ENCODE assay signal across 19 cellular contexts in the genomic region with DNA sequence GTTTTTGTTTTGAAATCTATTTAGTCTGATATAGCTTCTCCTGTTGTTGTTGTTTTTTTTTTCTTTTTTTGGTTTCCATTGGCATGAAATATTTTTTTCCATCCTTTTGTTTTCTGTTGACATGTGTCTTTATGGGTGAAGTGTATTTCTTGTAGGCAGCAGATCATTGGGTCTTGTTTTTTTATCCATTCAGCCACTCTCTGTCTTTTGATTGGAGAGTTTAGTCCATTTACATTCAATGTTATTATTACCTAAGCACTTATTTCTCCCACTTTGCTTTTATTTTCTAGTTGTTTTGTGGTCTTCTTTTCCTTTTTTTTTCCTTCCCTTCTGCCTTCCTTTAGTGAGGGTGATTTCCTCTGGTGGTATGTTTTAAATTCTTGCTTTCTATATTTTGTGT.
DNase-seq lines count a peak whose midpoint lies in the region; ATAC-seq, FAIRE-seq and TF ChIP-seq lines count a peak whose summit lies in the region.
"Had no signal": no experiment of that assay in that cellular context is flagged by ENCODE, and none has a peak within 500 bp of the region (broad histone marks: within the 10 kb centered on the region; RNA-seq: fewer than 3 reads in every experiment).

No MANE protein-coding gene starts in this region.

- no peaks in the 10 kb centered on the region; the same call in 1 of the 2 replicates for H3K9me3 ChIP-seq in HEK293 (ENCODE audit: control insufficient read depth, insufficient read depth, low read depth, low read length)
- no peaks in the 10 kb centered on the region for H3K9me3 ChIP-seq in K562 (replicated peaks; ENCODE audit: control insufficient read depth, insufficient read depth, low read depth, low read length)
- H3K9me3 ChIP-seq in hepatocyte (ENCODE audit: low read depth) = no peaks in the 10 kb centered on the region
- H3K9me3 ChIP-seq: Caco-2 had no signal

- CTCF ChIA-PET in HEK293 (lab: Yijun Ruan, JAX) = interaction anchor here (0.7 kb wide), 1 partner anchor 211 kb away, joined by 3 read pairs; no protein-coding TSS in a partner anchor
- CTCF ChIA-PET in K562 (lab: Yijun Ruan, JAX; ENCODE audit: low intra/inter-chr PET ratio) = no interaction called here

- H3K9me2 ChIP-seq in hepatocyte (replicated peaks; ENCODE audit: insufficient read depth) = no peaks in the 10 kb centered on the region

- H3K4me1 ChIP-seq in HEK293 (ENCODE audit: control insufficient read depth, insufficient read depth, low read length) (no peaks in the 10 kb centered on the region), K562 (replicated peaks in 1 of 2; ENCODE audit: control insufficient read depth in 2 of 2, insufficient read depth in 2 of 2, low read length in 2 of 2) (no peaks in the 10 kb centered on the region), hepatocyte (ENCODE audit: insufficient read depth) (no peaks in the 10 kb centered on the region)
- H3K4me1 ChIP-seq: A549; BLaER1 treated with 17β-estradiol and CSF1 and Interleukin-3, amounts not matched to agents 10 nM and 100 nM; Caco-2 had no signal

- H2AFZ ChIP-seq in K562 (ENCODE audit: low read depth, low read length) (no peak overlapping the region), hepatocyte (no peak overlapping the region)

- H3K79me2 ChIP-seq in K562 (ENCODE audit: control insufficient read depth, insufficient read depth, low read length) (no peaks in the 10 kb centered on the region), hepatocyte (no peaks in the 10 kb centered on the region)

- H4K20me1 ChIP-seq in K562 (replicated peaks; ENCODE audit: control insufficient read depth, insufficient read depth, low read length) (no peaks in the 10 kb centered on the region), hepatocyte (ENCODE audit: insufficient read depth, poor library complexity, severe bottlenecking) (no peaks in the 10 kb centered on the region)
- H4K20me1 ChIP-seq: BLaER1 treated with 17β-estradiol and CSF1 and Interleukin-3, amounts not matched to agents 10 nM and 100 nM had no signal

- in situ Hi-C loops in K562 (cut with MboI) = no loop called here

- POLR2A ChIA-PET in HEK293 (lab: Yijun Ruan, JAX) (no interaction called here), K562 (lab: Yijun Ruan, JAX) (no interaction called here)

- DNase-seq in K562 (ENCODE audit: extremely low read depth in 1 of 4, low spot score in 3 of 4) (no peak), hepatocyte (ENCODE audit: low spot score) (no peak), NCI-H1436 (lab: John Stamatoyannopoulos, UW) (no peak)
- DNase-seq: 8988T; AML-193; Caco-2; Calu3; CD4-positive, alpha-beta T cell; CD8-positive, alpha-beta T cell; DMS79 treated with DMSO at 0.1 percent for 48 hours; GF-D8 had no signal

- H3K36me3 ChIP-seq in HEK293 (ENCODE audit: control insufficient read depth in 2 of 2, insufficient read depth in 1 of 2, low read length in 2 of 2) = no peaks in the 10 kb centered on the region
- H3K36me3 ChIP-seq in K562 (ENCODE audit: control insufficient read depth, insufficient read depth, low read length) = no peaks in the 10 kb centered on the region
- no peaks in the 10 kb centered on the region for H3K36me3 ChIP-seq in hepatocyte (replicated peaks; ENCODE audit: insufficient read depth, low read depth)
- H3K36me3 ChIP-seq: BLaER1 treated with 17β-estradiol and CSF1 and Interleukin-3, amounts not matched to agents 10 nM and 100 nM had no signal

- H3K9me1 ChIP-seq in K562 (ENCODE audit: control insufficient read depth, insufficient read depth, low read length) = no peaks in the 10 kb centered on the region

- H3K27me3 ChIP-seq in K562 (ENCODE audit: control insufficient read depth in 2 of 2, insufficient read depth in 2 of 2, low read length in 2 of 2) (no peaks in the 10 kb centered on the region), hepatocyte (no peaks in the 10 kb centered on the region)
- H3K27me3 ChIP-seq: BLaER1 treated with 17β-estradiol and CSF1 and Interleukin-3, amounts not matched to agents 10 nM and 100 nM had no signal

- no peak for TF ChIP-seq POLR2A in K562 (conservative IDR thresholded peaks at IDR 0.05)

- H3K4me2 ChIP-seq in K562 (ENCODE audit: insufficient read depth, low read length) (no peak overlapping the region), hepatocyte (no peak overlapping the region)
- H3K4me2 ChIP-seq: A549; BLaER1 treated with 17β-estradiol and CSF1 and Interleukin-3, amounts not matched to agents 10 nM and 100 nM had no signal

- intact Hi-C loops in K562 (cut with micrococcal nuclease) = no loop called here

- H3K4me3 ChIP-seq in HEK293 (ENCODE audit: low read depth, low read length) (no peak overlapping the region), K562 (no peak overlapping the region), hepatocyte (no peak overlapping the region)
- H3K4me3 ChIP-seq: A549; BLaER1 treated with 17β-estradiol and CSF1 and Interleukin-3, amounts not matched to agents 10 nM and 100 nM had no signal

- H3K27ac ChIP-seq in HEK293 (ENCODE audit: extremely low read depth, low read depth, low read length) = no peak overlapping the region
- H3K27ac ChIP-seq in K562 (ENCODE audit: extremely low read depth, low read depth, low read length) = no peak overlapping the region
- no peak overlapping the region for H3K27ac ChIP-seq in hepatocyte
- H3K27ac ChIP-seq: A549; BLaER1 treated with 17β-estradiol and CSF1 and Interleukin-3, amounts not matched to agents 10 nM and 100 nM; C4-2B had no signal

- ATAC-seq in K562 (no peak), GM19395 (IDR thresholded peaks at IDR 0.05; ENCODE audit: unreplicated experiment) (no peak)
- ATAC-seq: A549; CD8-positive, alpha-beta T cell had no signal

- no peak for TF ChIP-seq RAD21 in K562 (CRISPR knock-in tag; conservative IDR thresholded peaks at IDR 0.05 in 1 of 2, IDR thresholded peaks at IDR 0.05 in 1 of 2)

- FAIRE-seq in A204.1 (lab: Jason Lieb, UNC) (peak; percentile 62), K562 (lab: Jason Lieb, UNC) (no peak)
- FAIRE-seq: A549, G401.6, GM12891 had no signal

- no peak overlapping the region for H3K9ac ChIP-seq in K562 (ENCODE audit: insufficient read depth in 1 of 2, low read depth in 2 of 2, low read length in 2 of 2)
- H3K9ac ChIP-seq: BLaER1 treated with 17β-estradiol and CSF1 and Interleukin-3, amounts not matched to agents 10 nM and 100 nM had no signal

- BruUV-seq in K562 (replicated peaks; lab: Mats Ljungman, UMichigan) = no TSS peak

- TF ChIP-seq EP300 in K562 (IDR thresholded peaks at IDR 0.05; ENCODE audit: low read length) = no peak

- TF ChIP-seq CTCF in HEK293 (tag by site-specific recombination; IDR thresholded peaks at IDR 0.05) (no peak), K562 (IDR thresholded peaks at IDR 0.05 in 2 of 3, conservative IDR thresholded peaks at IDR 0.05 in 1 of 3; ENCODE audit: insufficient read depth in 2 of 3, low read depth in 1 of 3, low read length in 3 of 3) (no peak), hepatocyte (IDR thresholded peaks at IDR 0.05; ENCODE audit: poor library complexity) (no peak)

TF ChIP-seq in HEK293, 187 proteins besides CTCF, POLR2A, EP300 and RAD21:
- TF ChIP-seq ZNF600 (tag by site-specific recombination; IDR thresholded peaks at IDR 0.05) (no peak), SETDB1 (IDR thresholded peaks at IDR 0.05; ENCODE audit: insufficient read length, low read length) (peak; percentile 72)

TF ChIP-seq in K562, 482 proteins besides CTCF, POLR2A, EP300 and RAD21:
- TF ChIP-seq RFX5 (IDR thresholded peaks at IDR 0.05; ENCODE audit: low read depth, low read length) = no peak
- no peak for TF ChIP-seq TBP (optimal IDR thresholded peaks at IDR 0.05; ENCODE audit: low read depth, low read length)
- peak; percentile 50 for TF ChIP-seq ZNF507 (tag; conservative IDR thresholded peaks at IDR 0.05)
- no peak for TF ChIP-seq POLR3A (IDR thresholded peaks at IDR 0.05; ENCODE audit: borderline replicate concordance, extremely low read depth, insufficient read depth, insufficient read length)
TF ChIP-seq in K562: peak in this region for 1.
